8 cellular contexts compared by ENCODE assay signal in genomic region chr1:169894424-169895145, GRCh38. TPM values are rescaled to one million over a fixed set of nuclear protein-coding genes. Genes with fewer than 3 reads are reported as not detected.
DNase-seq lines count a peak whose midpoint lies in the region; ATAC-seq, FAIRE-seq and TF ChIP-seq lines count a peak whose summit lies in the region.

No MANE protein-coding gene starts in this region.

- H3K9ac ChIP-seq in keratinocyte (ENCODE audit: control insufficient read depth, extremely low read depth, insufficient read depth, low read length) = peak overlapping the region; percentile 92

- H3K4me1 ChIP-seq in keratinocyte (ENCODE audit: control insufficient read depth, extremely low read depth, insufficient read depth, low read length) (peaks cover 17% of the 10 kb centered on the region), thymus (ENCODE audit: control insufficient read depth, insufficient read depth, low read length) (peaks cover 23% of the 10 kb centered on the region)

- intact Hi-C loops in activated CD4-positive, alpha-beta T cell treated with anti-CD3 and anti-CD28 coated beads, Interleukin-2, amount 10 ng/mL, durations not matched to agents 24 days and 14 days (cut with micrococcal nuclease) = loop anchor here (1.0 to 5.0 kb wide), 9 partner anchors 14 to 1848 kb away; partner anchors contain the start of genes BLZF1, F5, GORAB and NME7

- H3K9me3 Mint-ChIP-seq in activated CD4-positive, alpha-beta T cell treated with anti-CD3 and anti-CD28 coated beads, Interleukin-2, amount 10 ng/mL, durations not matched to agents 24 days and 14 days = peaks cover 4% of the 10 kb centered on the region
- H3K9me3 Mint-ChIP-seq in activated CD8-positive, alpha-beta T cell treated with anti-CD3 and anti-CD28 coated beads, Interleukin-2, amount 10 ng/mL, durations not matched to agents 7 days and 5 days (ENCODE audit: insufficient read depth) = no peaks in the 10 kb centered on the region

- peak overlapping the region; percentile 89 for H3K4me2 ChIP-seq in keratinocyte (ENCODE audit: control insufficient read depth, extremely low read depth, insufficient read depth, low read depth, low read length)

- peak overlapping the region; percentile 84 for H3K4me3 Mint-ChIP-seq in activated CD4-positive, alpha-beta T cell treated with anti-CD3 and anti-CD28 coated beads, Interleukin-2, amount 10 ng/mL, durations not matched to agents 24 days and 14 days
- peak overlapping the region; percentile 85 for H3K4me3 Mint-ChIP-seq in activated CD8-positive, alpha-beta T cell treated with anti-CD3 and anti-CD28 coated beads, Interleukin-2, amount 10 ng/mL, durations not matched to agents 7 days and 5 days

- peaks cover 7% of the 10 kb centered on the region for H3K36me3 Mint-ChIP-seq in activated CD4-positive, alpha-beta T cell treated with anti-CD3 and anti-CD28 coated beads, Interleukin-2, amount 10 ng/mL, durations not matched to agents 24 days and 14 days (ENCODE audit: low read depth)
- peaks cover 13% of the 10 kb centered on the region for H3K36me3 Mint-ChIP-seq in activated CD8-positive, alpha-beta T cell treated with anti-CD3 and anti-CD28 coated beads, Interleukin-2, amount 10 ng/mL, durations not matched to agents 7 days and 5 days (ENCODE audit: low read depth)

- peak overlapping the region; percentile 93 for H2AFZ ChIP-seq in keratinocyte (ENCODE audit: control insufficient read depth, low read length)

- ATAC-seq in activated CD8-positive, alpha-beta T cell treated with anti-CD3 and anti-CD28 coated beads, Interleukin-2, amount 10 ng/mL, durations not matched to agents 7 days and 5 days = no peak
- ATAC-seq in HG03196 (IDR thresholded peaks at IDR 0.05; ENCODE audit: unreplicated experiment) = no peak

- dilution Hi-C loops in keratinocyte (cut with MboI; ENCODE audit: extremely low pct_ligation_motif_present, low sequenced_read_pairs) = no loop called here

- POLR2A ChIA-PET in activated CD8-positive, alpha-beta T cell treated with anti-CD3 and anti-CD28 coated beads, Interleukin-2, amount 10 ng/mL, durations not matched to agents 7 days and 5 days (lab: Charles Lee) = interaction anchor here (0.6 to 3.2 kb wide), 9 partner anchors 8 to 639 kb away, joined by 3 to 26 read pairs (median 4); partner anchors contain the start of gene METTL18

- H3K79me2 ChIP-seq in keratinocyte (ENCODE audit: control insufficient read depth, insufficient read depth, low read length) = peaks cover 28% of the 10 kb centered on the region

- WGBS in thymus = 44% methylated on average over 15 of the region's 15 CpGs

- H3K27ac ChIP-seq in keratinocyte (ENCODE audit: control insufficient read depth, insufficient read depth, low read length) (peak overlapping the region; percentile 99), thymus (ENCODE audit: low read depth) (peak overlapping the region; percentile 74)

- DNase-seq in activated CD4-positive, alpha-beta T cell treated with anti-CD3 and anti-CD28 coated beads, Interleukin-2, amount 10 ng/mL, durations not matched to agents 24 days and 14 days = no peak
- no peak for DNase-seq in activated CD4-positive, alpha-beta T cell treated with anti-CD3 and anti-CD28 coated beads, Interleukin-2, amount 50 U/mL, for 4 hours
- peak; percentile 26 for DNase-seq in activated CD8-positive, alpha-beta T cell treated with anti-CD3 and anti-CD28 coated beads, Interleukin-2, amount 10 ng/mL, durations not matched to agents 7 days and 5 days
- DNase-seq in keratinocyte (ENCODE audit: low read depth, low spot score) (no peak), RCC 7860 (ENCODE audit: low spot score) (no peak), ureter (ENCODE audit: low spot score) (no peak)

- no peak for FAIRE-seq in keratinocyte (lab: Jason Lieb, UNC)
- no peak for FAIRE-seq in RCC 7860 (lab: Jason Lieb, UNC)

- H3K9me1 ChIP-seq in keratinocyte (ENCODE audit: control insufficient read depth, extremely low read depth, insufficient read depth, low read length) = no peaks in the 10 kb centered on the region

- peak overlapping the region; percentile 98 for H3K27ac Mint-ChIP-seq in activated CD4-positive, alpha-beta T cell treated with anti-CD3 and anti-CD28 coated beads, Interleukin-2, amount 10 ng/mL, durations not matched to agents 24 days and 14 days
- H3K27ac Mint-ChIP-seq in activated CD8-positive, alpha-beta T cell treated with anti-CD3 and anti-CD28 coated beads, Interleukin-2, amount 10 ng/mL, durations not matched to agents 7 days and 5 days = peak overlapping the region; percentile 99

- peaks cover 38% of the 10 kb centered on the region for H3K4me1 Mint-ChIP-seq in activated CD4-positive, alpha-beta T cell treated with anti-CD3 and anti-CD28 coated beads, Interleukin-2, amount 10 ng/mL, durations not matched to agents 24 days and 14 days
- H3K4me1 Mint-ChIP-seq in activated CD8-positive, alpha-beta T cell treated with anti-CD3 and anti-CD28 coated beads, Interleukin-2, amount 10 ng/mL, durations not matched to agents 7 days and 5 days (ENCODE audit: low read depth) = peaks cover 38% of the 10 kb centered on the region

- H3K9me3 ChIP-seq in keratinocyte (ENCODE audit: control insufficient read depth, low read depth, low read length) = no peaks in the 10 kb centered on the region
- no peaks in the 10 kb centered on the region for H3K9me3 ChIP-seq in thymus (ENCODE audit: control insufficient read depth)

- peaks cover 20% of the 10 kb centered on the region for H3K27me3 Mint-ChIP-seq in activated CD4-positive, alpha-beta T cell treated with anti-CD3 and anti-CD28 coated beads, Interleukin-2, amount 10 ng/mL, durations not matched to agents 24 days and 14 days
- peaks cover 27% of the 10 kb centered on the region for H3K27me3 Mint-ChIP-seq in activated CD8-positive, alpha-beta T cell treated with anti-CD3 and anti-CD28 coated beads, Interleukin-2, amount 10 ng/mL, durations not matched to agents 7 days and 5 days (ENCODE audit: low read depth)

- TF ChIP-seq CTCF in keratinocyte (optimal IDR thresholded peaks at IDR 0.05 in 1 of 3, IDR thresholded peaks at IDR 0.05 in 1 of 3, conservative IDR thresholded peaks at IDR 0.05 in 1 of 3; ENCODE audit: extremely low read depth in 1 of 3, insufficient read depth in 2 of 3, low read length in 3 of 3) = no peak

- no peaks in the 10 kb centered on the region for H3K36me3 ChIP-seq in keratinocyte (ENCODE audit: control insufficient read depth in 2 of 2, extremely low read depth in 1 of 2, insufficient read depth in 2 of 2, low read length in 2 of 2)
- no peaks in the 10 kb centered on the region for H3K36me3 ChIP-seq in thymus (ENCODE audit: control insufficient read depth, insufficient read depth)

- H3K27me3 ChIP-seq in keratinocyte (ENCODE audit: control insufficient read depth, extremely low read depth, insufficient read depth, low read length) = no peaks in the 10 kb centered on the region
- no peaks in the 10 kb centered on the region for H3K27me3 ChIP-seq in thymus (ENCODE audit: control insufficient read depth, insufficient read depth)

- H3K4me3 ChIP-seq in keratinocyte (ENCODE audit: control insufficient read depth in 2 of 3, extremely low read depth in 1 of 3, insufficient read depth in 2 of 3, low read depth in 1 of 3, low read length in 3 of 3) (peak overlapping the region; percentile 77 to 90 (median 88)), thymus (ENCODE audit: low read length) (peak overlapping the region; percentile 87)

- H4K20me1 ChIP-seq in keratinocyte (ENCODE audit: control insufficient read depth, extremely low read depth, insufficient read depth, low read length) = no peaks in the 10 kb centered on the region

- CTCF ChIA-PET in activated CD8-positive, alpha-beta T cell treated with anti-CD3 and anti-CD28 coated beads, Interleukin-2, amount 10 ng/mL, durations not matched to agents 7 days and 5 days (lab: Charles Lee) = interaction anchor here (1.2 to 4.0 kb wide), 5 partner anchors 8 to 1419 kb away, joined by 3 to 21 read pairs (median 4); partner anchors contain the start of genes FMO4 and METTL18

RNA-seq across cellular contexts. Expression of gene SCYL3, which starts 0.9 kb away (rescaled TPM):
- total RNA-seq in activated CD4-positive, alpha-beta T cell treated with anti-CD3 and anti-CD28 coated beads, Interleukin-2, amount 10 ng/mL, durations not matched to agents 24 days and 14 days = 10.8 and 11.9 TPM in 2 replicates
- total RNA-seq in activated CD8-positive, alpha-beta T cell treated with anti-CD3 and anti-CD28 coated beads, Interleukin-2, amount 10 ng/mL, durations not matched to agents 7 days and 5 days = 10 to 100 TPM; 14.6 to 15.1 TPM
- polyA plus RNA-seq in keratinocyte = 4.7 to 8.0 TPM (median 7.3 TPM) in 3 replicates
- 3.0 TPM for polyA plus RNA-seq in keratinocyte (2011; ENCODE audit: low read depth)
- 2.9 and 5.5 TPM in 2 replicates for polyA plus RNA-seq in keratinocyte (2011; cell fraction: cytosol; rRNA removed)
- 10.6 and 11.7 TPM in 2 replicates for polyA plus RNA-seq in keratinocyte (2011; cell fraction: nucleus; rRNA removed)
- 2.9 and 5.5 TPM in 2 replicates for polyA plus RNA-seq in keratinocyte (2012; ENCODE audit: low replicate concordance)
- polyA minus RNA-seq in keratinocyte = 3.6 to 10.7 TPM (median 9.1 TPM) in 3 replicates
- 3.1 TPM for polyA minus RNA-seq in keratinocyte (2011; cell fraction: cytosol; rRNA and poly(A)+ RNA removed)
- 5.8 and 10.9 TPM in 2 replicates for polyA minus RNA-seq in keratinocyte (2011; cell fraction: nucleus; rRNA and poly(A)+ RNA removed)
- 10.0 TPM for polyA plus RNA-seq in thymus
- 21.2 TPM for total RNA-seq in ureter
